Comparison of ENCODE assay signal across 9 cellular contexts in genomic region chr17:19361975-19362292, GRCh38. TPM values are rescaled to one million over a fixed set of nuclear protein-coding genes. Genes with fewer than 3 reads are reported as not detected.
DNase-seq lines count a peak whose midpoint lies in the region; ATAC-seq and TF ChIP-seq lines count a peak whose summit lies in the region.
"Had no signal": no experiment of that assay in that cellular context is flagged by ENCODE, and none has a peak within 500 bp of the region (broad histone marks: within the 10 kb centered on the region; RNA-seq: fewer than 3 reads in every experiment).

No MANE protein-coding gene starts in this region.

- H3K4me1 ChIP-seq in muscle layer of colon (ENCODE audit: insufficient read depth, low read length), result peaks cover 14% of the 10 kb centered on the region

- H3K9me3 Mint-ChIP-seq in stimulated activated naive CD8-positive, alpha-beta T cell treated with anti-CD3 and anti-CD28 coated beads, Interleukin-15, Interleukin-2, amounts not matched to agents 100 ng/mL and 50 ng/mL, for 24 hours, result no peaks in the 10 kb centered on the region
- no peaks in the 10 kb centered on the region for H3K9me3 Mint-ChIP-seq in chondrocyte (ENCODE audit: low read depth)

- H3K36me3 ChIP-seq in muscle layer of colon (ENCODE audit: insufficient read depth, low read length), result peaks cover 8% of the 10 kb centered on the region

- H3K27ac Mint-ChIP-seq in stimulated activated naive CD8-positive, alpha-beta T cell treated with anti-CD3 and anti-CD28 coated beads, Interleukin-15, Interleukin-2, amounts not matched to agents 100 ng/mL and 50 ng/mL, for 24 hours, result peak overlapping the region; percentile 66
- H3K27ac Mint-ChIP-seq in chondrocyte (ENCODE audit: unreplicated experiment), result peak overlapping the region; percentile 5

- no peak for TF ChIP-seq CTCF in chondrocyte (IDR thresholded peaks at IDR 0.05)

- no peaks in the 10 kb centered on the region for H3K36me3 Mint-ChIP-seq in stimulated activated naive CD8-positive, alpha-beta T cell treated with anti-CD3 and anti-CD28 coated beads, Interleukin-15, Interleukin-2, amounts not matched to agents 100 ng/mL and 50 ng/mL, for 24 hours (ENCODE audit: low read depth)
- peaks cover 5% of the 10 kb centered on the region for H3K36me3 Mint-ChIP-seq in chondrocyte (ENCODE audit: low read depth)

- no peak for DNase-seq in stimulated activated naive CD8-positive, alpha-beta T cell treated with anti-CD3 and anti-CD28 coated beads, Interleukin-15, Interleukin-2, amounts not matched to agents 100 U/mL and 50 U/mL, for 24 hours
- DNase-seq in chondrocyte (ENCODE audit: low spot score) (peak; percentile 75), GDM1 (lab: John Stamatoyannopoulos, UW) (no peak), NCI-H2081 treated with DMSO at 0.1 percent for 48 hours (lab: John Stamatoyannopoulos, UW) (no peak), foreskin melanocyte (no peak)
- DNase-seq: GF-D8 had no signal

- H3K4me1 Mint-ChIP-seq in stimulated activated naive CD8-positive, alpha-beta T cell treated with anti-CD3 and anti-CD28 coated beads, Interleukin-15, Interleukin-2, amounts not matched to agents 100 ng/mL and 50 ng/mL, for 24 hours (ENCODE audit: low read depth), result peaks cover 4% of the 10 kb centered on the region
- H3K4me1 Mint-ChIP-seq in chondrocyte (ENCODE audit: low read depth), result peaks cover 41% of the 10 kb centered on the region

- no peaks in the 10 kb centered on the region for H3K27me3 ChIP-seq in muscle layer of colon (ENCODE audit: control insufficient read depth in 1 of 2, insufficient read depth in 2 of 2, low read length in 2 of 2)

- peak overlapping the region; percentile 76 for H3K4me3 Mint-ChIP-seq in stimulated activated naive CD8-positive, alpha-beta T cell treated with anti-CD3 and anti-CD28 coated beads, Interleukin-15, Interleukin-2, amounts not matched to agents 100 ng/mL and 50 ng/mL, for 24 hours
- H3K4me3 Mint-ChIP-seq in chondrocyte (ENCODE audit: unreplicated experiment), result peak overlapping the region; percentile 86

- H3K27ac ChIP-seq in muscle layer of colon (ENCODE audit: low read depth, low read length), result no peak overlapping the region

- H3K27me3 Mint-ChIP-seq in stimulated activated naive CD8-positive, alpha-beta T cell treated with anti-CD3 and anti-CD28 coated beads, Interleukin-15, Interleukin-2, amounts not matched to agents 100 ng/mL and 50 ng/mL, for 24 hours, result peaks cover 10% of the 10 kb centered on the region
- no peaks in the 10 kb centered on the region for H3K27me3 Mint-ChIP-seq in chondrocyte (ENCODE audit: low read depth)

- no peaks in the 10 kb centered on the region for H3K9me3 ChIP-seq in muscle layer of colon (ENCODE audit: low read length)

- H3K9ac ChIP-seq in muscle layer of colon (ENCODE audit: low read length), result peak overlapping the region; percentile 65

- ATAC-seq in stimulated activated naive CD8-positive, alpha-beta T cell treated with anti-CD3 and anti-CD28 coated beads, Interleukin-15, Interleukin-2, amounts not matched to agents 100 U/mL and 50 U/mL, for 24 hours, result no peak
- ATAC-seq in GM21529 (IDR thresholded peaks at IDR 0.05; ENCODE audit: unreplicated experiment), result no peak

- peak overlapping the region; percentile 67 to 82 for H3K4me3 ChIP-seq in muscle layer of colon (ENCODE audit: low read depth in 1 of 2, low read length in 2 of 2)

RNA-seq across cellular contexts. Expression of gene B9D1, which starts 0.6 kb away (rescaled TPM):
- 9.4 to 22.0 TPM (median 9.9 TPM) in 3 replicates for total RNA-seq in chondrocyte

RNA-seq across cellular contexts. Expression of gene MAPK7, which starts 16.4 kb away (rescaled TPM):
- total RNA-seq in chondrocyte, result 50.0 to 53.6 TPM (median 52.3 TPM) in 3 replicates

RNA-seq across cellular contexts. Expression of gene MFAP4, which starts 25.1 kb away (rescaled TPM):
- total RNA-seq in chondrocyte, result 307 to 312 TPM (median 310 TPM) in 3 replicates

RNA-seq across cellular contexts. Expression of gene RNF112, which starts 49.1 kb away (rescaled TPM):
- 0.67 to 1.5 TPM (median 1.5 TPM) in 3 replicates for total RNA-seq in chondrocyte
